24 cellular contexts compared by ENCODE assay signal in the genomic region with DNA sequence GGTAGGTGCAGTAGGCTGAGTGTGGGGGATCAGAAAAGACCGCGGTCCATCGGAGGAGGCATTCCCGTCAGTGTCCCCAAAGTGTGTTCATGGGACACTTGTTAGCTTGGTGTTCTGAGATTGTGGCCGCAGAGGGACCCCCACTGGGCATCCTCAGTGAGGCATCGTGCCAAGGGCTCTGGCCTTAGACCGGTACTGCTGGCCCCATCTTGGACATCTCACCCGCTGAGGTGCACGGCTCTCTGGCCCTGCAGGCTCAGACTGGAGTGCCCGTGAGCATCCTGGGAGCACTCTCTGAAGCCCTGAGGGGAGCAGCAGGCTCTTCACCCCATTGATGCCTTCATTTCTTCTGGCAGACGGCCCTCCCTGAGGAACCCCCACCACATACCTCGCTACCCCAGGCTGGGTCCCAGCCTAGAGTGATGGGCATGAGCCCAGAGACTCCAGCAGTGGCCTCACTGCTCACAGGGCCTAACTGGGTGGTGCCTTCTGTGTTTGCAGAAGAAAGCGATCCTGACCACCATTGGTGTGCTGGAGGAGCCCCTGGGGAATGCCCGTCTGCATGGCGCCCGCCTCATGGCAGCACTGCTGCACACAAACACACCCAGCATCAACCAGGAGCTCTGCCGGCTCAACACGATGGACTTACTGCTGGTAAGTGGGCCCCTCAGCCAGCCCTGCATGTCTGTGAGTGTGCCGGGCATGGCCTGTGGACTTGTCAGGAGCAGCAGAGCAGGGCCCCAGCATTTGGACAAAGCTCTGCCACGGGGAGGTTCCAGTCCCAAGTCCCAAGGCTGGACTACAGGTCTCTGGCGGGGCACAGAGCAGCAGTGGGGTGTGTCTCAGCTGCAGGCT. TPM values are rescaled to one million over a fixed set of nuclear protein-coding genes. Genes with fewer than 3 reads are reported as not detected.
"Had no signal": no experiment of that assay in that cellular context is flagged by ENCODE, and none has a peak within 500 bp of the region (broad histone marks: within the 10 kb centered on the region; RNA-seq: fewer than 3 reads in every experiment).

No MANE protein-coding gene starts in this region.

- H3K27ac Mint-ChIP-seq: immature natural killer cell, nephron, type B pancreatic cell had no signal

- H3K4me3 Mint-ChIP-seq: immature natural killer cell, naive B cell, nephron, type B pancreatic cell had no signal

- H3K27me3 ChIP-seq: colonic mucosa, esophagus squamous epithelium, gastroesophageal sphincter, sigmoid colon, stomach, thyroid gland, uterus had no signal

- H3K79me2 ChIP-seq: parathyroid adenoma had no signal

- H3K4me1 ChIP-seq: colonic mucosa, esophagus squamous epithelium, gastroesophageal sphincter, parathyroid adenoma, psoas muscle, sigmoid colon, stomach, thyroid gland, uterus had no signal

- H3K4me3 ChIP-seq: colonic mucosa, esophagus squamous epithelium, gastroesophageal sphincter, psoas muscle, sigmoid colon, skin epidermis, stomach, thyroid gland, uterus had no signal

- H2AFZ ChIP-seq: parathyroid adenoma had no signal

- ATAC-seq: gastroesophageal sphincter, psoas muscle had no signal

- H3K4me1 Mint-ChIP-seq: nephron had no signal

- H3K9me3 ChIP-seq: colonic mucosa, esophagus squamous epithelium, gastroesophageal sphincter, psoas muscle, sigmoid colon, stomach, thyroid gland, uterus had no signal

- H3K9me3 Mint-ChIP-seq: immature natural killer cell, naive B cell, type B pancreatic cell had no signal

- H3K27ac ChIP-seq: colonic mucosa, esophagus squamous epithelium, gastroesophageal sphincter, parathyroid adenoma, psoas muscle, sigmoid colon, skin epidermis, stomach, thyroid gland, uterus had no signal

- H3K36me3 ChIP-seq: uterus had no signal

- H3K27me3 Mint-ChIP-seq: naive B cell, type B pancreatic cell had no signal

- DNase-seq: cerebellar nuclear complex; colonic mucosa; dermis blood vessel endothelial cell; esophagus squamous epithelium; foreskin fibroblast; glutamatergic neuron; immature natural killer cell; mesendoderm; naive B cell; occipital lobe; psoas muscle; retina; sigmoid colon; stimulated activated CD4-positive, alpha-beta T cell treated with anti-CD3 and anti-CD28 coated beads, Interleukin-2, amount 100 ng/mL, for 24 hours; stimulated activated CD4-positive, alpha-beta T cell treated with anti-CD3 and anti-CD28 coated beads, Interleukin-4, amount 100 ng/mL, for 4 hours; stimulated activated naive CD4-positive, alpha-beta T cell; stomach; thyroid gland; uterus had no signal

RNA-seq across cellular contexts. Expression of a gene that starts 58.2 kb away (rescaled TPM):
- total RNA-seq: occipital lobe, sigmoid colon had no signal
